In the genomic region with DNA sequence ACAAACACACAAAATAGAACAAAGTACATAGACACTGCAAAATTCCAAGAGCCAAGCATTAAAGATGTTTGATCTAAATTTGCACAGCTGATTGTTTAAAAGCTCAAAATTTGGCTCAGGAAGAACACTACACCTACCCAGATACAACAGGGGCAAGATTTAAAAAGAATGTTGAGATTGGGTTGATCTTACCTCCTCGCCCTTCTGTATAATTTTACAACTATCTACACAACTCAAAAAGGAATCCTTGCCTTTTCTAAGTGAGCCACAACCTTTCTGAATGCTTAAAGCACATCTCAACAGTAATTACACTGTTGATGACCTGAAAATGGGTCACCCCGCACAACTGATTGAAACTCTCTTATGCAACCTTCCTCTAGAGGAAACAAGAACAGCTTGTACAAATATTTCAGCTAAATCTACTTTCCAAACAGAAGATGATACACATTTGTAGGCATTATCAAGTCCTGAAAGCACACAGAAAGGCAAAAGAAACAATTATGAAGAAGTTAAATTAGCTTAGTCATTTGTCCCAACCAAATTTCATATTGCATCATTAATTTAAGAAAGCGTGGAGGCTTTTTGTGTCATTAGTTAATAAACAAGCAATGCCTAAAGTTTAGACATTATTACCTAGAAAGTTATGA, we compare ENCODE assay signal across 11 cellular contexts.
DNase-seq lines count a peak whose midpoint lies in the region; ATAC-seq and TF ChIP-seq lines count a peak whose summit lies in the region.
"Had no signal": no experiment of that assay in that cellular context is flagged by ENCODE, and none has a peak within 500 bp of the region (broad histone marks: within the 10 kb centered on the region; RNA-seq: fewer than 3 reads in every experiment).

No MANE protein-coding gene starts in this region.

- H3K27ac ChIP-seq in heart left ventricle (peak overlapping the region in 4 of 12 donors; percentile 16 to 37 (median 24)), subcutaneous abdominal adipose tissue (ENCODE audit: low read depth, low read length) (peak overlapping the region; percentile 3)

- peaks cover 49% of the 10 kb centered on the region for H3K4me1 Mint-ChIP-seq in activated naive CD8-positive, alpha-beta T cell (ENCODE audit: low read depth)

- ATAC-seq in heart left ventricle (peak in 3 of 4 donors; percentile 23 to 71 (median 60)), GM19395 (IDR thresholded peaks at IDR 0.05; ENCODE audit: unreplicated experiment) (no peak)

- H3K36me3 ChIP-seq in heart left ventricle (peaks cover 0 to 43% (median 16%) of the 10 kb centered on the region in 9 donors), subcutaneous abdominal adipose tissue (ENCODE audit: control insufficient read depth in 5 of 5, insufficient read depth in 5 of 5, low read length in 5 of 5) (peaks cover 0 to 9% (median 6%) of the 10 kb centered on the region in 5 donors)

- H3K27me3 Mint-ChIP-seq in activated naive CD8-positive, alpha-beta T cell, result no peaks in the 10 kb centered on the region

- no peak for TF ChIP-seq CTCF in heart left ventricle (IDR thresholded peaks at IDR 0.05)

- H3K9me3 ChIP-seq in heart left ventricle (no peaks in the 10 kb centered on the region), subcutaneous abdominal adipose tissue (ENCODE audit: control insufficient read depth in 5 of 5, low read length in 5 of 5) (no peaks in the 10 kb centered on the region)

- H3K4me3 ChIP-seq in heart left ventricle (no peak overlapping the region), subcutaneous abdominal adipose tissue (ENCODE audit: low read depth in 1 of 5, low read length in 5 of 5) (no peak overlapping the region)

- no peaks in the 10 kb centered on the region for H3K27me3 ChIP-seq in heart left ventricle
- no peaks in the 10 kb centered on the region for H3K27me3 ChIP-seq in subcutaneous abdominal adipose tissue (ENCODE audit: control insufficient read depth in 5 of 5, insufficient read depth in 4 of 5, low read length in 5 of 5)

- DNase-seq in SIG-M5 treated with dmso at 0.1 percent for 504 hours (lab: John Stamatoyannopoulos, UW; ENCODE audit: unreplicated experiment), result peak; percentile 30
- no peak for DNase-seq in SIG-M5 (lab: John Stamatoyannopoulos, UW)
- no peak for DNase-seq in heart left ventricle
- no peak for DNase-seq in NCI-H82 (lab: John Stamatoyannopoulos, UW)
- DNase-seq in GM03348 (ENCODE audit: low spot score), result no peak
- DNase-seq: activated CD8-positive, alpha-beta memory T cell treated with anti-CD3 and anti-CD28 coated beads for 24 hours; DMS79 treated with DMSO at 0.1 percent for 48 hours; NCI-H510A treated with DMSO at 0.1 percent for 48 hours had no signal

- WGBS in heart left ventricle, 4 donors, result 59 to 74% (median 67%) methylated on average over 3 of the region's 3 CpGs

- no peak overlapping the region for H3K4me3 Mint-ChIP-seq in activated naive CD8-positive, alpha-beta T cell

- TF ChIP-seq POLR2A in heart left ventricle (IDR thresholded peaks at IDR 0.05), result no peak

- H3K9ac ChIP-seq in subcutaneous abdominal adipose tissue (ENCODE audit: low read length in 5 of 5), result no peak overlapping the region

- H3K36me3 Mint-ChIP-seq in activated naive CD8-positive, alpha-beta T cell, result peaks cover 25% of the 10 kb centered on the region

- H3K4me1 ChIP-seq in heart left ventricle (peaks cover 0 to 57% (median 32%) of the 10 kb centered on the region in 12 donors), subcutaneous abdominal adipose tissue (ENCODE audit: control insufficient read depth in 5 of 5, insufficient read depth in 5 of 5, low read length in 5 of 5) (peaks cover 2 to 37% (median 22%) of the 10 kb centered on the region in 5 donors)

- intact Hi-C loops in heart left ventricle (cut with DNase I), result no loop called here

- H3K27ac Mint-ChIP-seq in activated naive CD8-positive, alpha-beta T cell, result peak overlapping the region; percentile 9

- no peaks in the 10 kb centered on the region for H3K9me3 Mint-ChIP-seq in activated naive CD8-positive, alpha-beta T cell (ENCODE audit: low read depth)
